14 cellular contexts compared by ENCODE assay signal in the genomic region with DNA sequence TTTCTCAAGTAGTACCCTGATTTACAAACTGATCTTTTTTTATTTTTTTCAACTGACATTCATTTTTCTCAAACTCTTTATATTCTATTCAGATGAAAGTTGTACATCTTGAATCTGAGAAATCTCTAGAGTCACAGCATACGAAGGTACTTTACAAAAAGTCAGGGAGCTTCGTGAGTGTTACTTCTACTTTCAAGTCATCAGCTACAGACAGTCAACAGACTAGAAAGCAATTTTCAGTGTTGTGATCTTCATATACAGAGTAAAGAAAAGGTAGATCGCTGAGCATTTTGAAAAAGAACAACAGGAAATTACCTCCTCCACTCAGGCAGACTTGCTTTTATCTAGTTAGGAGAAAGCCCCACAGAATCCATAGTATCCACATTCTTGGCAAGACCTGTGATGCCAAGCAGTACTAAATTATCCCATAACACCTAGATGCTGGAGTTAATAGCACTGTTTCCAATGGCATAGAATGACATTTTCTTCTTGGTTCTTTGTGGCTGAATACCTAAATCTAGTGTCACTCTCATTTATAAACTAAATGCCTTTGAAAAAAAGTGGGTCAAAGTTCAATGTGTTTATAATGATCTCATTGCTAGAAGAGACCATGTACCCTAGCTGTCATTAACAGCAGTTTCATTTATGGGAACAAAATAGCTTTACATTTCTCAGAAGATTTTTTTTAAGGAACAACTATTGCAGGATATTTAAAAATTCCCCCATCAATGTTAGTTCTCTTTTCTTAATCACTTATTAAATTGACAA. TPM values are rescaled to one million over a fixed set of nuclear protein-coding genes. Genes with fewer than 3 reads are reported as not detected.
DNase-seq lines count a peak whose midpoint lies in the region; ATAC-seq lines count a peak whose summit lies in the region.
"Had no signal": no experiment of that assay in that cellular context is flagged by ENCODE, and none has a peak within 500 bp of the region (broad histone marks: within the 10 kb centered on the region; RNA-seq: fewer than 3 reads in every experiment).

No MANE protein-coding gene starts in this region.

- no peak overlapping the region for H3K4me3 ChIP-seq in aorta (ENCODE audit: low read length in 2 of 2)

- H3K4me1 ChIP-seq in aorta (ENCODE audit: control insufficient read depth in 1 of 2, insufficient read depth in 2 of 2, low read length in 2 of 2), result no peaks in the 10 kb centered on the region

- peaks cover 32% of the 10 kb centered on the region for H3K4me1 Mint-ChIP-seq in activated naive CD8-positive, alpha-beta T cell (ENCODE audit: low read depth)

- WGBS in aorta, 2 donors, result 50 to 53% methylated on average over 3 of the region's 3 CpGs

- peak; percentile 75 to 76 for ATAC-seq in activated CD4-positive, CD25-positive, alpha-beta regulatory T cell treated with anti-CD3 and anti-CD28 coated beads, Interleukin-2, amount 50 U/mL, for 24 hours
- ATAC-seq in GM19351 (IDR thresholded peaks at IDR 0.05; ENCODE audit: unreplicated experiment) (peak; percentile 82), HG02970 (IDR thresholded peaks at IDR 0.05; ENCODE audit: low FRiP score, unreplicated experiment) (peak; percentile 80), aorta (ENCODE audit: low FRiP score) (no peak)
- ATAC-seq: esophagus mucosa had no signal

- H3K36me3 ChIP-seq in aorta (ENCODE audit: control insufficient read depth in 1 of 2, insufficient read depth in 2 of 2, low read length in 1 of 2), result no peaks in the 10 kb centered on the region

- H3K27me3 ChIP-seq in aorta (ENCODE audit: control insufficient read depth in 1 of 2, insufficient read depth in 2 of 2, low read length in 1 of 2), result no peaks in the 10 kb centered on the region

- no peaks in the 10 kb centered on the region for H3K27me3 Mint-ChIP-seq in activated naive CD8-positive, alpha-beta T cell

- H3K9me3 ChIP-seq in aorta (ENCODE audit: control insufficient read depth, low read length), result no peaks in the 10 kb centered on the region

- intact Hi-C loops in aorta (cut with DNase I), result no loop called here

- H3K27ac Mint-ChIP-seq in activated naive CD8-positive, alpha-beta T cell, result peak overlapping the region; percentile 43

- no peak for DNase-seq in activated CD4-positive, CD25-positive, alpha-beta regulatory T cell (lab: John Stamatoyannopoulos, UW)
- DNase-seq in C1 segment of cervical spinal cord (lab: John Stamatoyannopoulos, UW) (no peak), aorta (no peak), NCI-H2227 treated with DMSO at 0.1 percent for 48 hours (lab: John Stamatoyannopoulos, UW) (no peak)
- DNase-seq: activated CD8-positive, alpha-beta memory T cell treated with anti-CD3 and anti-CD28 coated beads, Interleukin-2, amount 50 U/mL, for 48 hours; central memory CD4-positive, alpha-beta T cell; DMS 273 treated with DMSO at 0.1 percent for 48 hours; NCI-H187 had no signal

- no peaks in the 10 kb centered on the region for H3K9me3 Mint-ChIP-seq in activated naive CD8-positive, alpha-beta T cell (ENCODE audit: low read depth)

- peak overlapping the region; percentile 51 for H3K4me3 Mint-ChIP-seq in activated naive CD8-positive, alpha-beta T cell

- no peaks in the 10 kb centered on the region for H3K36me3 Mint-ChIP-seq in activated naive CD8-positive, alpha-beta T cell

- no peak overlapping the region for H3K27ac ChIP-seq in aorta (ENCODE audit: low read depth in 1 of 2, low read length in 2 of 2)
- H3K27ac ChIP-seq: 22Rv1 had no signal

RNA-seq across cellular contexts. Expression of a gene that starts 12.0 kb away (rescaled TPM):
- 10 to 100 TPM; 39.5 to 46.8 TPM for total RNA-seq in aorta
- polyA plus RNA-seq in aorta, result 1 to 10 TPM; 3.4 to 8.1 TPM
